In genomic region chr20:16158090-16158975, GRCh38 we compare ENCODE assay signal across 11 cellular contexts.
A peak's percentile ranks its signal among the peaks of the same experiment; 100 is the strongest.
DNase-seq lines count a peak whose midpoint lies in the region; ATAC-seq and TF ChIP-seq lines count a peak whose summit lies in the region.
"Had no signal": no experiment of that assay in that cellular context is flagged by ENCODE, and none has a peak within 500 bp of the region (broad histone marks: within the 10 kb centered on the region; RNA-seq: fewer than 3 reads in every experiment).

No MANE protein-coding gene starts in this region.

- peak; percentile 91 for ATAC-seq in GM18858 (IDR thresholded peaks at IDR 0.05; ENCODE audit: unreplicated experiment)
- ATAC-seq in GM21619 (IDR thresholded peaks at IDR 0.05; ENCODE audit: unreplicated experiment), result peak; percentile 82
- ATAC-seq in HG03439 (IDR thresholded peaks at IDR 0.05; ENCODE audit: unreplicated experiment), result peak; percentile 86
- ATAC-seq: naive thymus-derived CD4-positive, alpha-beta T cell had no signal

- intact Hi-C loops in CD14-positive monocyte (cut with micrococcal nuclease), result no loop called here
- intact Hi-C loops in activated CD4-positive, alpha-beta T cell treated with anti-CD3 and anti-CD28 coated beads, Interleukin-2, amount 10 ng/mL, durations not matched to agents 24 days and 14 days (cut with micrococcal nuclease), result no loop called here

- peaks cover 0 to 1% (median 1%) of the 10 kb centered on the region in 3 donors for H3K27me3 Mint-ChIP-seq in CD14-positive monocyte (ENCODE audit: low read depth in 3 of 3)
- no peaks in the 10 kb centered on the region for H3K27me3 Mint-ChIP-seq in activated CD4-positive, alpha-beta T cell treated with anti-CD3 and anti-CD28 coated beads, Interleukin-2, amount 10 ng/mL, durations not matched to agents 24 days and 14 days

- H3K27ac Mint-ChIP-seq in CD14-positive monocyte, result peak overlapping the region in 1 of 7 donors; percentile 9
- no peak overlapping the region for H3K27ac Mint-ChIP-seq in activated CD4-positive, alpha-beta T cell treated with anti-CD3 and anti-CD28 coated beads, Interleukin-2, amount 10 ng/mL, durations not matched to agents 24 days and 14 days

- TF ChIP-seq CTCF in CD14-positive monocyte (IDR thresholded peaks at IDR 0.05), result no peak

- DNase-seq in middle frontal gyrus (ENCODE audit: extremely low spot score, low spot score), result peak; percentile 43
- no peak for DNase-seq in NCI-H146 treated with DMSO at 0.1 percent for 48 hours (lab: John Stamatoyannopoulos, UW; ENCODE audit: unreplicated experiment)
- DNase-seq in T1000 (lab: John Stamatoyannopoulos, UW), result no peak
- DNase-seq in CD14-positive monocyte (ENCODE audit: low spot score), result no peak
- DNase-seq in activated CD4-positive, alpha-beta T cell treated with anti-CD3 and anti-CD28 coated beads, Interleukin-2, amount 10 ng/mL, durations not matched to agents 24 days and 14 days, result no peak
- DNase-seq: DND-41; foreskin melanocyte; naive thymus-derived CD4-positive, alpha-beta T cell had no signal

- H3K4me3 Mint-ChIP-seq in CD14-positive monocyte, result no peak overlapping the region
- H3K4me3 Mint-ChIP-seq in activated CD4-positive, alpha-beta T cell treated with anti-CD3 and anti-CD28 coated beads, Interleukin-2, amount 10 ng/mL, durations not matched to agents 24 days and 14 days, result no peak overlapping the region
- H3K4me3 Mint-ChIP-seq: naive thymus-derived CD4-positive, alpha-beta T cell had no signal

- H3K36me3 Mint-ChIP-seq in CD14-positive monocyte, result no peaks in the 10 kb centered on the region
- no peaks in the 10 kb centered on the region for H3K36me3 Mint-ChIP-seq in activated CD4-positive, alpha-beta T cell treated with anti-CD3 and anti-CD28 coated beads, Interleukin-2, amount 10 ng/mL, durations not matched to agents 24 days and 14 days (ENCODE audit: low read depth)
- H3K36me3 Mint-ChIP-seq: naive thymus-derived CD4-positive, alpha-beta T cell had no signal

- H3K4me1 Mint-ChIP-seq in CD14-positive monocyte, result no peaks in the 10 kb centered on the region
- H3K4me1 Mint-ChIP-seq in activated CD4-positive, alpha-beta T cell treated with anti-CD3 and anti-CD28 coated beads, Interleukin-2, amount 10 ng/mL, durations not matched to agents 24 days and 14 days, result no peaks in the 10 kb centered on the region
- H3K4me1 Mint-ChIP-seq: naive thymus-derived CD4-positive, alpha-beta T cell had no signal

- H3K9me3 Mint-ChIP-seq in CD14-positive monocyte, result peaks cover 0 to 6% (median 2%) of the 10 kb centered on the region in 7 donors
- no peaks in the 10 kb centered on the region for H3K9me3 Mint-ChIP-seq in activated CD4-positive, alpha-beta T cell treated with anti-CD3 and anti-CD28 coated beads, Interleukin-2, amount 10 ng/mL, durations not matched to agents 24 days and 14 days
